15 cellular contexts compared by ENCODE assay signal in the genomic region with DNA sequence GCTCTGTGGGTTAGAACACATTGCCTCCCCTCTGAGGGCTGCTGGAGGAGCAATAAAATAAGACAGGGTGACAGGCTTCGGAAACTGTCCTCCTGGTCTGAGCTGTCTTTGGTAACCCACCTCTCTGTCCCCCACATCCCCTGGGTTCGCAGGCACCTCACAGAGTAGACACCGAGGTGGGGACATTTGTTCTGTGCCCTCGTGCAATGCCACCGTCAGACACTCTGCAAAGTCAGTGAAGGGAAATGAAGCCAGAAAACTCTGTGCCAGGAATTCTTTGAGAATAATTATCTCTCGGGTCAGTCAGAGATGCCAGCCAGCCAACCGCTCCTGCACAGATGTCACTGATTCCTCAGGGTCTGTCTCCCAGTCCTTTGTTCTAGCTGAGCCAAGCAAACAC.
"Had no signal": no experiment of that assay in that cellular context is flagged by ENCODE, and none has a peak within 500 bp of the region (broad histone marks: within the 10 kb centered on the region; RNA-seq: fewer than 3 reads in every experiment).

No MANE protein-coding gene starts in this region.

- H3K9me3 Mint-ChIP-seq: activated naive CD4-positive, alpha-beta T cell treated with anti-CD3 and anti-CD28 coated beads, Interleukin-2, amount 50 U/mL, for 24 hours; dendritic cell treated with granulocyte-macrophage colony-stimulating factor and Interleukin-4, amounts not matched to agents 40 ng/mL and 50 ng/mL, for 4 days; effector memory CD8-positive, alpha-beta T cell; immature natural killer cell; memory B cell had no signal

- H3K4me3 Mint-ChIP-seq: activated naive CD4-positive, alpha-beta T cell treated with anti-CD3 and anti-CD28 coated beads, Interleukin-2, amount 50 U/mL, for 24 hours; effector memory CD8-positive, alpha-beta T cell; immature natural killer cell; memory B cell had no signal

- H3K36me3 Mint-ChIP-seq: activated naive CD4-positive, alpha-beta T cell treated with anti-CD3 and anti-CD28 coated beads, Interleukin-2, amount 50 U/mL, for 24 hours; immature natural killer cell; memory B cell had no signal

- H3K27me3 ChIP-seq: body of pancreas, thyroid gland, uterus had no signal

- H3K4me3 ChIP-seq: body of pancreas, smooth muscle cell, thyroid gland, uterus had no signal

- H3K27ac ChIP-seq: body of pancreas, thyroid gland, uterus had no signal

- H3K27me3 Mint-ChIP-seq: activated naive CD4-positive, alpha-beta T cell treated with anti-CD3 and anti-CD28 coated beads, Interleukin-2, amount 50 U/mL, for 24 hours had no signal

- DNase-seq: activated CD4-positive, alpha-beta T cell treated with anti-CD3 and anti-CD28 coated beads, Interleukin-2, amount 50 U/mL, for 4 hours; activated CD4-positive, CD25-positive, alpha-beta regulatory T cell treated with anti-CD3 and anti-CD28 coated beads, Interleukin-2, amount 50 U/mL, for 72 hours; activated T-cell treated with anti-CD3 and anti-CD28 coated beads, Interleukin-2, amount 50 U/mL, for 1 hour; amniotic stem cell; body of pancreas; effector memory CD8-positive, alpha-beta T cell; immature natural killer cell; left colon; nephron progenitor cell; uterus had no signal

- H3K36me3 ChIP-seq: thyroid gland, uterus had no signal

- ATAC-seq: body of pancreas; effector memory CD8-positive, alpha-beta T cell had no signal

- H3K27ac Mint-ChIP-seq: dendritic cell treated with granulocyte-macrophage colony-stimulating factor and Interleukin-4, amounts not matched to agents 40 ng/mL and 50 ng/mL, for 4 days; effector memory CD8-positive, alpha-beta T cell; immature natural killer cell; memory B cell; nephron progenitor cell had no signal

- H3K4me1 Mint-ChIP-seq: immature natural killer cell had no signal
